In the genomic region with DNA sequence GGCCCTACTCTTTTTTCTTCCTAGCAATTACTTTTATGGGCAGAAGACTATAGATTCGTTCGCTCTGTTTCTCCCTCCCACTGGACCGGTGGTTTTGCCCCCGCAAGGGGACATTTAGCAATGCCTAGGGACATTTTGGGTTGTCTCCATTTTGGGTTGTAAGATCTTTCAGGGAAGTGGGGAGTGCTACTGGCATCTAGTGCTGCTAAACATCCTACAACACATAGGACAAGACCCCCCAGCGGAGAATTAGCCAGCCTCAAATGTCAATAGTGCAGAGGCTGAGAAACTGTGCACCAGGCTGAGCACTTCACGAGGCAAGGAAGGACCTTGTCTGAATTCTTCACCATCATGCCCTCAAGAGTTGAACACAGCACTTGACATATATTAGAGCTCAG, we compare ENCODE assay signal across 8 cellular contexts. TPM values are rescaled to one million over a fixed set of nuclear protein-coding genes. Genes with fewer than 3 reads are reported as not detected.
DNase-seq lines count a peak whose midpoint lies in the region; ATAC-seq and TF ChIP-seq lines count a peak whose summit lies in the region.

No MANE protein-coding gene starts in this region.

- H3K27ac Mint-ChIP-seq in Caco-2 (ENCODE audit: unreplicated experiment), result peak overlapping the region; percentile 100
- H3K27ac Mint-ChIP-seq in glutamatergic neuron (ENCODE audit: unreplicated experiment), result no peak overlapping the region
- no peak overlapping the region for H3K27ac Mint-ChIP-seq in CD4-positive, alpha-beta T cell

- peak overlapping the region; percentile 95 for H3K4me3 Mint-ChIP-seq in Caco-2 (ENCODE audit: unreplicated experiment)
- peak overlapping the region; percentile 73 for H3K4me3 Mint-ChIP-seq in glutamatergic neuron (ENCODE audit: unreplicated experiment)
- H3K4me3 Mint-ChIP-seq in CD4-positive, alpha-beta T cell, result no peak overlapping the region

- no peaks in the 10 kb centered on the region for H3K9me3 Mint-ChIP-seq in Caco-2 (ENCODE audit: unreplicated experiment)
- peaks cover 19% of the 10 kb centered on the region for H3K9me3 Mint-ChIP-seq in glutamatergic neuron (ENCODE audit: unreplicated experiment)
- H3K9me3 Mint-ChIP-seq in CD4-positive, alpha-beta T cell, result no peaks in the 10 kb centered on the region

- H3K4me1 ChIP-seq in Caco-2, result peaks cover 47% of the 10 kb centered on the region
- peaks cover 58% of the 10 kb centered on the region for H3K4me1 ChIP-seq in psoas muscle

- CTCF ChIA-PET in Caco-2 (lab: Charles Lee), result interaction anchor here (0.6 to 10.2 kb wide), 5 partner anchors 11 to 262 kb away, joined by 3 to 306 read pairs (median 4); no protein-coding TSS in a partner anchor
- CTCF ChIA-PET in CD4-positive, alpha-beta T cell (lab: Charles Lee), result interaction anchor here (1.0 kb wide), 1 partner anchor 23 kb away, joined by 4 read pairs; no protein-coding TSS in a partner anchor

- 78 to 87% (median 86%) methylated on average over 6 of the region's 6 CpGs for WGBS in psoas muscle, 3 donors

- H3K4me1 Mint-ChIP-seq in Caco-2 (ENCODE audit: low read depth, unreplicated experiment), result peaks cover 54% of the 10 kb centered on the region
- peaks cover 51% of the 10 kb centered on the region for H3K4me1 Mint-ChIP-seq in glutamatergic neuron (ENCODE audit: low read depth, unreplicated experiment)
- peaks cover 63% of the 10 kb centered on the region for H3K4me1 Mint-ChIP-seq in CD4-positive, alpha-beta T cell (ENCODE audit: low read depth)

- POLR2A ChIA-PET in Caco-2 (lab: Charles Lee), result interaction anchor here (0.6 to 7.8 kb wide), 6 partner anchors 10 to 706 kb away, joined by 3 to 140 read pairs (median 6); a partner anchor contains a TSS
- POLR2A ChIA-PET in CD4-positive, alpha-beta T cell (lab: Charles Lee), result no interaction called here

- BruUV-seq in Caco-2 (replicated peaks; lab: Mats Ljungman, UMichigan), result no TSS peak

- peak overlapping the region; percentile 93; the same call in 1 of the 2 replicates for H3K27ac ChIP-seq in SK-N-MC
- H3K27ac ChIP-seq in psoas muscle, result peak overlapping the region; percentile 97
- no peak overlapping the region for H3K27ac ChIP-seq in CD4-positive, alpha-beta T cell (ENCODE audit: low read depth, low read length)

- no peak overlapping the region for H3K9ac ChIP-seq in SK-N-MC (ENCODE audit: insufficient read length)

- ATAC-seq in psoas muscle, result no peak
- no peak for ATAC-seq in GM18870 (IDR thresholded peaks at IDR 0.05; ENCODE audit: unreplicated experiment)
- ATAC-seq in CD4-positive, alpha-beta T cell (ENCODE audit: poor library complexity), result no peak

- TF ChIP-seq CTCF in Caco-2 (IDR thresholded peaks at IDR 0.05; ENCODE audit: insufficient read depth in 1 of 2, low read depth in 1 of 2, low read length in 1 of 2, severe bottlenecking in 1 of 2, unreplicated experiment in 1 of 2) (no peak), glutamatergic neuron (IDR thresholded peaks at IDR 0.05; ENCODE audit: partially characterized antibody, unreplicated experiment) (no peak), psoas muscle (IDR thresholded peaks at IDR 0.05) (no peak)
- TF ChIP-seq CTCF in CD4-positive, alpha-beta T cell (IDR thresholded peaks at IDR 0.05), result no peak

- no peak for DNase-seq in Caco-2
- DNase-seq in SK-N-MC (ENCODE audit: low read depth, low spot score), result no peak
- no peak for DNase-seq in glutamatergic neuron
- no peak for DNase-seq in psoas muscle
- no peak for DNase-seq in activated naive CD4-positive, alpha-beta T cell treated with anti-CD3 and anti-CD28 coated beads, Interleukin-2, amount 50 U/mL, for 16 hours
- no peak for DNase-seq in CD4-positive, alpha-beta T cell
- DNase-seq in Kasumi-1 (lab: John Stamatoyannopoulos, UW), result no peak

- H3K36me3 Mint-ChIP-seq in Caco-2 (ENCODE audit: insufficient read depth, unreplicated experiment), result peaks cover 32% of the 10 kb centered on the region
- no peaks in the 10 kb centered on the region for H3K36me3 Mint-ChIP-seq in glutamatergic neuron (ENCODE audit: unreplicated experiment)
- peaks cover 5% of the 10 kb centered on the region for H3K36me3 Mint-ChIP-seq in CD4-positive, alpha-beta T cell (ENCODE audit: low read depth)

- H3K4me3 ChIP-seq in Caco-2 (ENCODE audit: low read depth, low read length) (no peak overlapping the region), SK-N-MC (no peak overlapping the region), psoas muscle (peak overlapping the region; percentile 61)

- no peaks in the 10 kb centered on the region for H3K36me3 ChIP-seq in Caco-2 (ENCODE audit: control insufficient read depth, insufficient read depth, low read length)
- H3K36me3 ChIP-seq in SK-N-MC (ENCODE audit: insufficient read depth, low read length), result no peaks in the 10 kb centered on the region
- no peaks in the 10 kb centered on the region for H3K36me3 ChIP-seq in psoas muscle (ENCODE audit: insufficient read depth in 1 of 2, low read depth in 1 of 2)

- H3K27me3 ChIP-seq in Caco-2 (replicated peaks; ENCODE audit: control insufficient read depth, insufficient read depth, low read length), result no peaks in the 10 kb centered on the region
- H3K27me3 ChIP-seq in psoas muscle (ENCODE audit: insufficient read depth in 3 of 3, low read length in 2 of 3), result no peaks in the 10 kb centered on the region
- no peaks in the 10 kb centered on the region for H3K27me3 ChIP-seq in CD4-positive, alpha-beta T cell (ENCODE audit: control insufficient read depth, insufficient read depth, low read length)

- H3K27me3 Mint-ChIP-seq in Caco-2 (ENCODE audit: insufficient read depth, unreplicated experiment), result no peaks in the 10 kb centered on the region
- peaks cover 14% of the 10 kb centered on the region for H3K27me3 Mint-ChIP-seq in glutamatergic neuron (ENCODE audit: unreplicated experiment)
- no peaks in the 10 kb centered on the region for H3K27me3 Mint-ChIP-seq in CD4-positive, alpha-beta T cell

- intact Hi-C loops in Caco-2 (cut with micrococcal nuclease; ENCODE audit: unreplicated experiment) (no loop called here), psoas muscle (cut with DNase I) (loop anchor here in 1 of 2 donors (2.0 kb wide), 1 partner anchor 42 kb away; no protein-coding TSS in a partner anchor)
- intact Hi-C loops in CD4-positive, alpha-beta T cell (cut with DNase I, micrococcal nuclease), result no loop called here

- H3K9me3 ChIP-seq in Caco-2 (no peaks in the 10 kb centered on the region), SK-N-MC (ENCODE audit: low read depth, low read length) (no peaks in the 10 kb centered on the region), psoas muscle (no peaks in the 10 kb centered on the region)
- no peaks in the 10 kb centered on the region for H3K9me3 ChIP-seq in CD4-positive, alpha-beta T cell (ENCODE audit: control insufficient read depth, low read length)

RNA-seq across cellular contexts. Expression of a gene that starts 4.8 kb away (rescaled TPM):
- total RNA-seq in Caco-2 (2022) (180 and 194 TPM in 2 replicates), glutamatergic neuron (ENCODE audit: unreplicated experiment) (116 TPM), psoas muscle (10 to 100 TPM; 17.7 to 42.9 (median 22.4) TPM)
- 1 to 10 TPM; 4.7 to 9.5 (median 8.2) TPM for polyA plus RNA-seq in psoas muscle
- 10 to 100 TPM; 33.0 to 34.3 TPM for total RNA-seq in CD4-positive, alpha-beta T cell
